ENCODE assay signal across 18 cellular contexts in the genomic region with DNA sequence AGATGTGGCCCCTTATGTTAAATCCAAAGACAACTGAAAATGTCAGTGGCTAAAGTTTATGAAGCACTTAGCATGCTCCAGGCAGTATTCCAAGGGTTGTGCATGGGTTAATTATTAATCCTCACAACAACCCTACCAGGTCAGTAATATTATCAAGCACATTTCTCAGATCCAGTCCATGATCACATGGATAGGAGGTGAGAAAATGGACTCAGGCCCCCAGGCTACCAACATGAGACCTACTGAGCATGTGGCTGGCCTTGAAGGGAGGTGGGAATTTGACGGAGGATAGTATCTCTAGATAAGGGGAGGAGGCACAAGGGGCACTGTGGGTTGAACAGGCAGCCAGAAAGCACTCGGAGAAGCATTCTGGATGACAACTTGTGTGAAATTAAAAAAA.
DNase-seq lines count a peak whose midpoint lies in the region; ATAC-seq and TF ChIP-seq lines count a peak whose summit lies in the region.
"Had no signal": no experiment of that assay in that cellular context is flagged by ENCODE, and none has a peak within 500 bp of the region (broad histone marks: within the 10 kb centered on the region; RNA-seq: fewer than 3 reads in every experiment).

No MANE protein-coding gene starts in this region.

- H3K27ac Mint-ChIP-seq in activated naive CD8-positive, alpha-beta T cell treated with anti-CD3 and anti-CD28 coated beads, Interleukin-2, amount 50 U/mL, for 24 hours, result no peak overlapping the region

- H3K36me3 Mint-ChIP-seq in activated naive CD8-positive, alpha-beta T cell treated with anti-CD3 and anti-CD28 coated beads, Interleukin-2, amount 50 U/mL, for 24 hours (ENCODE audit: low read depth), result no peaks in the 10 kb centered on the region

- TF ChIP-seq CTCF in VCaP (conservative IDR thresholded peaks at IDR 0.05) (no peak), left lung (IDR thresholded peaks at IDR 0.05) (no peak), adrenal gland (IDR thresholded peaks at IDR 0.05) (no peak), WERI-Rb-1 (IDR thresholded peaks at IDR 0.05; ENCODE audit: low read depth, low read length) (no peak), GM10248 (IDR thresholded peaks at IDR 0.05; ENCODE audit: control extremely low read depth, extremely low read depth, low read depth, missing control alignments) (no peak)

- CTCF ChIA-PET in GM10248 (lab: Yijun Ruan, JAX), result no interaction called here

- H3K9me3 Mint-ChIP-seq in activated naive CD8-positive, alpha-beta T cell treated with anti-CD3 and anti-CD28 coated beads, Interleukin-2, amount 50 U/mL, for 24 hours, result peaks cover 5% of the 10 kb centered on the region

- no peak for TF ChIP-seq POLR2A in adrenal gland (IDR thresholded peaks at IDR 0.05)

- H3K27me3 ChIP-seq in left lung, result no peaks in the 10 kb centered on the region
- H3K27me3 ChIP-seq in adrenal gland, result no peaks in the 10 kb centered on the region
- peaks cover 64% of the 10 kb centered on the region for H3K27me3 ChIP-seq in WERI-Rb-1 (ENCODE audit: insufficient read depth, low read depth, severe bottlenecking)

- H3K27me3 Mint-ChIP-seq in activated naive CD8-positive, alpha-beta T cell treated with anti-CD3 and anti-CD28 coated beads, Interleukin-2, amount 50 U/mL, for 24 hours, result no peaks in the 10 kb centered on the region

- POLR2A ChIA-PET in GM10248 (lab: Yijun Ruan, JAX), result no interaction called here

- peak; percentile 85 for DNase-seq in DMS53 (lab: John Stamatoyannopoulos, UW)
- DNase-seq in left lung, result no peak
- DNase-seq in renal cortical epithelial cell (ENCODE audit: low read depth), result peak; percentile 82
- no peak for DNase-seq in adrenal gland
- no peak for DNase-seq in WERI-Rb-1
- DNase-seq in activated naive CD8-positive, alpha-beta T cell treated with anti-CD3 and anti-CD28 coated beads, Interleukin-2, amount 50 U/mL, for 24 hours, result no peak
- no peak for DNase-seq in GM10248 (ENCODE audit: extremely low spot score)
- DNase-seq: DMS79, GDM1, GM23248, NCI-H1930, NCI-H2171 treated with DMSO at 0.1 percent for 48 hours, NCI-H510A, SHP77 treated with DMSO at 0.1 percent for 48 hours had no signal

- H3K27ac ChIP-seq in VCaP (peak overlapping the region; percentile 38; the same call in 1 of the 2 replicates), left lung (no peak overlapping the region), adrenal gland (no peak overlapping the region), WERI-Rb-1 (no peak overlapping the region)
- H3K27ac ChIP-seq: A549, C4-2B, GM23248, HL-60 had no signal

- H3K4me3 ChIP-seq in left lung (no peak overlapping the region), adrenal gland (no peak overlapping the region), WERI-Rb-1 (ENCODE audit: low read depth, low read length) (no peak overlapping the region)
- H3K4me3 ChIP-seq: A549, GM23248 had no signal

- intact Hi-C loops in left lung (cut with DNase I) (no loop called here), adrenal gland (cut with DNase I) (no loop called here)

- H3K36me3 ChIP-seq in left lung (no peaks in the 10 kb centered on the region), adrenal gland (replicated peaks in 1 of 2) (no peaks in the 10 kb centered on the region), WERI-Rb-1 (no peaks in the 10 kb centered on the region)

- 63 to 74% (median 72%) methylated on average over 2 of the region's 2 CpGs for WGBS in adrenal gland, 4 donors

- no peak overlapping the region for H3K4me3 Mint-ChIP-seq in activated naive CD8-positive, alpha-beta T cell treated with anti-CD3 and anti-CD28 coated beads, Interleukin-2, amount 50 U/mL, for 24 hours

- H3K9me3 ChIP-seq in left lung (no peaks in the 10 kb centered on the region), adrenal gland (replicated peaks in 1 of 3) (no peaks in the 10 kb centered on the region), WERI-Rb-1 (ENCODE audit: severe bottlenecking) (no peaks in the 10 kb centered on the region)
- H3K9me3 ChIP-seq: A549 had no signal

- ATAC-seq in left lung, result peak; percentile 51
- ATAC-seq in activated naive CD8-positive, alpha-beta T cell treated with anti-CD3 and anti-CD28 coated beads, Interleukin-2, amount 50 U/mL, for 24 hours, result no peak
- ATAC-seq: A549 had no signal

- H3K4me1 ChIP-seq in left lung (peaks cover 0 to 6% of the 10 kb centered on the region in 2 donors), adrenal gland (replicated peaks in 1 of 2) (no peaks in the 10 kb centered on the region)
- H3K4me1 ChIP-seq: A549 had no signal

- H3K4me1 Mint-ChIP-seq in activated naive CD8-positive, alpha-beta T cell treated with anti-CD3 and anti-CD28 coated beads, Interleukin-2, amount 50 U/mL, for 24 hours, result no peaks in the 10 kb centered on the region

Comparison
In these comparisons a context has a peak if more than half of its experiments do, and no peak if none do; other contexts are left out.
1. DNase-seq: peak in DMS53 (single experiment) and renal cortical epithelial cell (single experiment); none in left lung (0 of 2), adrenal gland (0 of 7), WERI-Rb-1 (single experiment), activated naive CD8-positive, alpha-beta T cell treated with anti-CD3 and anti-CD28 coated beads, Interleukin-2, amount 50 U/mL, for 24 hours (single experiment) and GM10248 (single experiment).